Comparison of ENCODE assay signal across 2 cellular contexts in the genomic region with DNA sequence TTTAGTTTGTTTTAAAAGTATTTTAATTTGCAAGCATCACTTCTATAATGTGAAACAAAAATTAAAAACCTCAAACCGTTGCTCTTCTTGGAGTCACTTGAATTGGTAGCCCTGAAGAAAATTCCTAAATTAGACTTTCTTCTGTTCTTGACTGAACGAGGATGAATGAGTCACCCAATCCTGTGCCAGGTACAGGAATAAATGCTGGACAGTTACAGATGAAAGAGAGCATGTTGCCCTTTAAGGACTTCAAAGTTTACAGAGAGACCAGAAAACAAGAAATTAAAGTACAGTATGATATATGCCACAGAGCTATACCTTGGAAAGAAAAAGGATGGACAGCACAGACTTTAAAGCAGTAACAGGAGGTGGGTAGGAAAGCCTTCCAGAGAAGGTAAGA.
A peak's percentile ranks its signal among the peaks of the same experiment; 100 is the strongest.
TF ChIP-seq lines count a peak whose summit lies in the region.

No MANE protein-coding gene starts in this region.

TF ChIP-seq in liver, 16 proteins besides CTCF, POLR2A, EP300 and RAD21:
- TF ChIP-seq NR2F2 (IDR thresholded peaks at IDR 0.05) (no peak), HNF4G (IDR thresholded peaks at IDR 0.05) (no peak), TAF1 (conservative IDR thresholded peaks at IDR 0.05) (no peak), JUND (IDR thresholded peaks at IDR 0.05) (peak in 1 of 2 donors; percentile 52), SP1 (IDR thresholded peaks at IDR 0.05) (no peak), FOXA2 (IDR thresholded peaks at IDR 0.05) (no peak), FOXA1 (IDR thresholded peaks at IDR 0.05) (no peak), YY1 (IDR thresholded peaks at IDR 0.05) (no peak), RXRA (IDR thresholded peaks at IDR 0.05) (no peak), EGR1 (IDR thresholded peaks at IDR 0.05; ENCODE audit: low read depth in 2 of 2) (no peak), HNF4A (conservative IDR thresholded peaks at IDR 0.05) (no peak), GABPA (IDR thresholded peaks at IDR 0.05 in 1 of 2, conservative IDR thresholded peaks at IDR 0.05 in 1 of 2) (no peak)
- TF ChIP-seq, protein P1, sequence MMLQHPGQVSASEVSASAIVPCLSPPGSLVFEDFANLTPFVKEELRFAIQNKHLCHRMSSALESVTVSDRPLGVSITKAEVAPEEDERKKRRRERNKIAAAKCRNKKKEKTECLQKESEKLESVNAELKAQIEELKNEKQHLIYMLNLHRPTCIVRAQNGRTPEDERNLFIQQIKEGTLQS (IDR thresholded peaks at IDR 0.05) = no peak
- TF ChIP-seq, protein P2, sequence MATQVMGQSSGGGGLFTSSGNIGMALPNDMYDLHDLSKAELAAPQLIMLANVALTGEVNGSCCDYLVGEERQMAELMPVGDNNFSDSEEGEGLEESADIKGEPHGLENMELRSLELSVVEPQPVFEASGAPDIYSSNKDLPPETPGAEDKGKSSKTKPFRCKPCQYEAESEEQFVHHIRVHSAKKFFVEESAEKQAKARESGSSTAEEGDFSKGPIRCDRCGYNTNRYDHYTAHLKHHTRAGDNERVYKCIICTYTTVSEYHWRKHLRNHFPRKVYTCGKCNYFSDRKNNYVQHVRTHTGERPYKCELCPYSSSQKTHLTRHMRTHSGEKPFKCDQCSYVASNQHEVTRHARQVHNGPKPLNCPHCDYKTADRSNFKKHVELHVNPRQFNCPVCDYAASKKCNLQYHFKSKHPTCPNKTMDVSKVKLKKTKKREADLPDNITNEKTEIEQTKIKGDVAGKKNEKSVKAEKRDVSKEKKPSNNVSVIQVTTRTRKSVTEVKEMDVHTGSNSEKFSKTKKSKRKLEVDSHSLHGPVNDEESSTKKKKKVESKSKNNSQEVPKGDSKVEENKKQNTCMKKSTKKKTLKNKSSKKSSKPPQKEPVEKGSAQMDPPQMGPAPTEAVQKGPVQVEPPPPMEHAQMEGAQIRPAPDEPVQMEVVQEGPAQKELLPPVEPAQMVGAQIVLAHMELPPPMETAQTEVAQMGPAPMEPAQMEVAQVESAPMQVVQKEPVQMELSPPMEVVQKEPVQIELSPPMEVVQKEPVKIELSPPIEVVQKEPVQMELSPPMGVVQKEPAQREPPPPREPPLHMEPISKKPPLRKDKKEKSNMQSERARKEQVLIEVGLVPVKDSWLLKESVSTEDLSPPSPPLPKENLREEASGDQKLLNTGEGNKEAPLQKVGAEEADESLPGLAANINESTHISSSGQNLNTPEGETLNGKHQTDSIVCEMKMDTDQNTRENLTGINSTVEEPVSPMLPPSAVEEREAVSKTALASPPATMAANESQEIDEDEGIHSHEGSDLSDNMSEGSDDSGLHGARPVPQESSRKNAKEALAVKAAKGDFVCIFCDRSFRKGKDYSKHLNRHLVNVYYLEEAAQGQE (IDR thresholded peaks at IDR 0.05) = peak; percentile 55
- TF ChIP-seq, protein P3, sequence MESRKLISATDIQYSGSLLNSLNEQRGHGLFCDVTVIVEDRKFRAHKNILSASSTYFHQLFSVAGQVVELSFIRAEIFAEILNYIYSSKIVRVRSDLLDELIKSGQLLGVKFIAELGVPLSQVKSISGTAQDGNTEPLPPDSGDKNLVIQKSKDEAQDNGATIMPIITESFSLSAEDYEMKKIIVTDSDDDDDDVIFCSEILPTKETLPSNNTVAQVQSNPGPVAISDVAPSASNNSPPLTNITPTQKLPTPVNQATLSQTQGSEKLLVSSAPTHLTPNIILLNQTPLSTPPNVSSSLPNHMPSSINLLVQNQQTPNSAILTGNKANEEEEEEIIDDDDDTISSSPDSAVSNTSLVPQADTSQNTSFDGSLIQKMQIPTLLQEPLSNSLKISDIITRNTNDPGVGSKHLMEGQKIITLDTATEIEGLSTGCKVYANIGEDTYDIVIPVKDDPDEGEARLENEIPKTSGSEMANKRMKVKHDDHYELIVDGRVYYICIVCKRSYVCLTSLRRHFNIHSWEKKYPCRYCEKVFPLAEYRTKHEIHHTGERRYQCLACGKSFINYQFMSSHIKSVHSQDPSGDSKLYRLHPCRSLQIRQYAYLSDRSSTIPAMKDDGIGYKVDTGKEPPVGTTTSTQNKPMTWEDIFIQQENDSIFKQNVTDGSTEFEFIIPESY (IDR thresholded peaks at IDR 0.05) = no peak
- TF ChIP-seq, protein P4, sequence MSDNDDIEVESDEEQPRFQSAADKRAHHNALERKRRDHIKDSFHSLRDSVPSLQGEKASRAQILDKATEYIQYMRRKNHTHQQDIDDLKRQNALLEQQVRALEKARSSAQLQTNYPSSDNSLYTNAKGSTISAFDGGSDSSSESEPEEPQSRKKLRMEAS (IDR thresholded peaks at IDR 0.05) = no peak

TF ChIP-seq in HepG2, 621 proteins besides CTCF, POLR2A, EP300 and RAD21:
- TF ChIP-seq SP140L (CRISPR knock-in tag; IDR thresholded peaks at IDR 0.05; ENCODE audit: borderline replicate concordance) (no peak), STAG1 (CRISPR knock-in tag; IDR thresholded peaks at IDR 0.05) (no peak), TEAD2 (CRISPR knock-in tag; IDR thresholded peaks at IDR 0.05) (no peak), ZNF263 (CRISPR knock-in tag; IDR thresholded peaks at IDR 0.05) (no peak), SNAI1 (CRISPR knock-in tag; IDR thresholded peaks at IDR 0.05; ENCODE audit: borderline replicate concordance) (no peak)
